ENCODE assay signal across 1 cellular context in the genomic region with DNA sequence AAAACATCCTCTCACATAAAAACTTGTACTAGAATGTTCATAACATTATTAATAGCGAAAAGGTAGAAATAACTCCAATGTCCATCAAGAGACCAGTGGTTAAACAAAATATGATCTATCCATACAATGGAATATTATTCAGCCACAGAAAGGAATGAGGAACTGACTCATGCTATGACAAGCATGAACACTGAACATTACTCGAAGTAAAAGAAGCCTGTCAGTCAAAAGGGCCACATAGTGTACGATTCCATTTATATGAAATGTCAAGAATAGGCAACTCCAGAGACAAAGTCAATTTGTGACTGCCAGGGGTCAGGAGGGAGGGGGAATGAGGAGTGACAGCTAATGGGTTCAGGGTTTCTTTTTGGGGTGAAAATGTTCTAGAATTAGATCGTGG.
TF ChIP-seq lines count a peak whose summit lies in the region.

No MANE protein-coding gene starts in this region.

TF ChIP-seq in WTC11, 78 proteins besides CTCF, POLR2A, EP300 and RAD21 (continued from another document):
- TF ChIP-seq, protein P1, sequence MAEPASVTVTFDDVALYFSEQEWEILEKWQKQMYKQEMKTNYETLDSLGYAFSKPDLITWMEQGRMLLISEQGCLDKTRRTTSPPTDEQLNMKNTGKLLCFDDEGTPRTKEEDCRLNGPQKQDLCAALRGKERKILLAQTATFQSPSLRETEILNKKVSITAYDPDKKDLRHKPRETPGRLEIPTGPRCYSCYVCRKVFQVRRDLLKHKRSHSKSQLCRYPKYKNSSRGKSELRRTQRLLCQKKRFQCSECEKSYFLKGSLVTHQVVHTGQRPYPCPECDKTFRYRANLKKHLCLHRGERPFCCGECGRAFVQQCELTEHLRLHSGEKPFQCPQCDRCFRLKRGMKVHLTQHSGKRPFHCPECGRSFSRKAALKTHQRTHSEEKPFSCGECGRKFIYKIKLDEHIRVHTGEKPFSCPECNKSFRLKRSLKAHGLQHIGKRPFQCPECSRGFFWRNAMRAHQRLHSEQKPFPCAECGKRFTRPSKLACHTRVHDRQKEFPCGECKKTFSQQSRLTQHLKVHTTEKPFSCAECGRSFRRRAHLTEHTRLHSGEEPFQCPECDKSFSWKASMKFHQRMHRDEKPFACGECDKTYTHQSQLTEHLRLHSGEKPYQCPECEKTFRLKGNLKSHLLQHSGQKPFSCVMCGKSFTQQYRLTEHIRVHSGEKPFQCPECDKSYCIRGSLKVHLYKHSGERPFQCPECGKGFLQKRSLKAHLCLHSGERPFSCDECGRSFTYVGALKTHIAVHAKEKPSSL (CRISPR knock-in tag; conservative IDR thresholded peaks at IDR 0.05), result no peak
- TF ChIP-seq CREB1 (CRISPR knock-in tag; IDR thresholded peaks at IDR 0.05), result no peak
- TF ChIP-seq NFATC4 (CRISPR knock-in tag; IDR thresholded peaks at IDR 0.05), result no peak
- no peak for TF ChIP-seq ERG (CRISPR knock-in tag; IDR thresholded peaks at IDR 0.05)
- no peak for TF ChIP-seq HMGA2 (CRISPR knock-in tag; IDR thresholded peaks at IDR 0.05)
- no peak for TF ChIP-seq ATF1 (CRISPR knock-in tag; IDR thresholded peaks at IDR 0.05)
- TF ChIP-seq NFYB (CRISPR knock-in tag; conservative IDR thresholded peaks at IDR 0.05; ENCODE audit: low read depth), result no peak
- no peak for TF ChIP-seq EMX1 (CRISPR knock-in tag; IDR thresholded peaks at IDR 0.05)
- no peak for TF ChIP-seq ZNF317 (CRISPR knock-in tag; IDR thresholded peaks at IDR 0.05; ENCODE audit: borderline replicate concordance, low read depth)
- TF ChIP-seq TEAD4 (CRISPR knock-in tag; IDR thresholded peaks at IDR 0.05), result no peak
